In genomic region chr14:89813485-89814080, GRCh38 we compare ENCODE assay signal across 10 cellular contexts.
DNase-seq lines count a peak whose midpoint lies in the region; ATAC-seq and TF ChIP-seq lines count a peak whose summit lies in the region.
"Had no signal": no experiment of that assay in that cellular context is flagged by ENCODE, and none has a peak within 500 bp of the region (broad histone marks: within the 10 kb centered on the region; RNA-seq: fewer than 3 reads in every experiment).

No MANE protein-coding gene starts in this region.

- H3K36me3 ChIP-seq in endodermal cell (ENCODE audit: control insufficient read depth, insufficient read depth, low read length) = no peaks in the 10 kb centered on the region
- no peaks in the 10 kb centered on the region for H3K36me3 ChIP-seq in adrenal gland (replicated peaks in 1 of 2)

- peak overlapping the region; percentile 90 for H3K27ac ChIP-seq in endodermal cell (ENCODE audit: low read depth, low read length)
- H3K27ac ChIP-seq in adrenal gland = no peak overlapping the region

- H3K4me3 ChIP-seq in endodermal cell (ENCODE audit: low read length) (no peak overlapping the region), adrenal gland (no peak overlapping the region)

- 50 to 59% methylated on average over 1 to 10 of the region's 12 CpGs for WGBS in endodermal cell (ENCODE audit: insufficient coverage in 1 of 2, insufficient read length in 1 of 2), 2 experiments
- WGBS in adrenal gland, 4 donors = 55 to 67% (median 56%) methylated on average over 11 to 12 of the region's 12 CpGs

- intact Hi-C loops in adrenal gland (cut with DNase I) = no loop called here

- no peak overlapping the region for H3K9ac ChIP-seq in endodermal cell (ENCODE audit: extremely low read depth, low read length, poor library complexity, severe bottlenecking)

- no peak for TF ChIP-seq CTCF in endodermal cell (conservative IDR thresholded peaks at IDR 0.05)
- TF ChIP-seq CTCF in adrenal gland (IDR thresholded peaks at IDR 0.05) = no peak

- ATAC-seq in GM21528 (IDR thresholded peaks at IDR 0.05; ENCODE audit: low FRiP score, unreplicated experiment) = no peak
- ATAC-seq in HG02840 (IDR thresholded peaks at IDR 0.05; ENCODE audit: low FRiP score, unreplicated experiment) = no peak
- ATAC-seq: natural killer cell treated with Interleukin-12 subunit alpha and Interleukin-12 subunit beta and Interleukin-15 and Interleukin-18, amount 100 ng/mL, for 72 hours had no signal

- H3K27ac Mint-ChIP-seq in endodermal cell = peak overlapping the region; percentile 18
- H3K27ac Mint-ChIP-seq: natural killer cell treated with Interleukin-12 subunit alpha and Interleukin-12 subunit beta and Interleukin-15 and Interleukin-18, amount 100 ng/mL, for 72 hours had no signal

- H3K36me3 Mint-ChIP-seq in endodermal cell (ENCODE audit: low read depth) = no peaks in the 10 kb centered on the region
- H3K36me3 Mint-ChIP-seq: natural killer cell treated with Interleukin-12 subunit alpha and Interleukin-12 subunit beta and Interleukin-15 and Interleukin-18, amount 100 ng/mL, for 72 hours had no signal

- H3K9me3 Mint-ChIP-seq in endodermal cell = no peaks in the 10 kb centered on the region
- H3K9me3 Mint-ChIP-seq: natural killer cell treated with Interleukin-12 subunit alpha and Interleukin-12 subunit beta and Interleukin-15 and Interleukin-18, amount 100 ng/mL, for 72 hours had no signal

- H3K4me1 Mint-ChIP-seq in endodermal cell = peaks cover 1% of the 10 kb centered on the region

- H3K27me3 Mint-ChIP-seq in endodermal cell (ENCODE audit: insufficient read depth) = no peaks in the 10 kb centered on the region

- H3K27me3 ChIP-seq in endodermal cell (ENCODE audit: control insufficient read depth, insufficient read depth, low read length, poor library complexity, severe bottlenecking) (no peaks in the 10 kb centered on the region), adrenal gland (no peaks in the 10 kb centered on the region)

- no peaks in the 10 kb centered on the region for H3K9me3 ChIP-seq in endodermal cell (ENCODE audit: control insufficient read depth, low read length)
- H3K9me3 ChIP-seq in adrenal gland (replicated peaks in 1 of 3) = peaks cover 0 to 5% (median 0%) of the 10 kb centered on the region in 3 donors

- H3K4me3 Mint-ChIP-seq in endodermal cell = no peak overlapping the region
- H3K4me3 Mint-ChIP-seq: natural killer cell treated with Interleukin-12 subunit alpha and Interleukin-12 subunit beta and Interleukin-15 and Interleukin-18, amount 100 ng/mL, for 72 hours had no signal

- H3K4me1 ChIP-seq in endodermal cell (ENCODE audit: control insufficient read depth, insufficient read depth, low read length) (no peaks in the 10 kb centered on the region), adrenal gland (replicated peaks in 1 of 2) (no peaks in the 10 kb centered on the region)

- TF ChIP-seq POLR2A in adrenal gland (IDR thresholded peaks at IDR 0.05) = no peak

- DNase-seq in AG08395 (ENCODE audit: low spot score) (peak; percentile 65), LHCN-M2 (ENCODE audit: low read depth) (peak; percentile 61), endodermal cell (peak; percentile 72), myocyte (ENCODE audit: low read depth) (peak; percentile 64), adrenal gland (no peak), LoVo (ENCODE audit: low spot score) (no peak)
- DNase-seq: hippocampal formation had no signal

Comparison
In these comparisons a context has a peak if more than half of its experiments do, and no peak if none do; other contexts are left out.
1. DNase-seq: peak in AG08395 (single experiment), LHCN-M2 (single experiment), endodermal cell (single experiment) and myocyte (single experiment); none in adrenal gland (0 of 7) and LoVo (single experiment).